Comparison of ENCODE assay signal across 21 cellular contexts in genomic region chr6:36825452-36825851, GRCh38.
"Had no signal": no experiment of that assay in that cellular context is flagged by ENCODE, and none has a peak within 500 bp of the region (broad histone marks: within the 10 kb centered on the region; RNA-seq: fewer than 3 reads in every experiment).

No MANE protein-coding gene starts in this region.

- ATAC-seq: activated CD8-positive, alpha-beta memory T cell treated with anti-CD3 and anti-CD28 coated beads, Interleukin-2, amount 10 ng/mL, durations not matched to agents 7 days and 5 days; activated naive CD8-positive, alpha-beta T cell treated with anti-CD3 and anti-CD28 coated beads, Interleukin-2, amount 50 U/mL, for 24 hours; activated T-helper 17 cell treated with anti-CD3 and anti-CD28 coated beads, Interleukin-2, amount 50 U/mL, for 72 hours; lower lobe of right lung; naive thymus-derived CD8-positive, alpha-beta T cell; stimulated activated naive CD8-positive, alpha-beta T cell treated with anti-CD3 and anti-CD28 coated beads, Interleukin-15, Interleukin-2, amounts not matched to agents 100 U/mL and 50 U/mL, for 24 hours had no signal

- H3K9me3 Mint-ChIP-seq: activated CD4-positive, alpha-beta memory T cell treated with anti-CD3 and anti-CD28 coated beads, Interleukin-2, amount 10 ng/mL, durations not matched to agents 7 days and 5 days; activated naive CD8-positive, alpha-beta T cell treated with anti-CD3 and anti-CD28 coated beads, Interleukin-2, amount 50 U/mL, for 24 hours; activated T-helper 17 cell treated with anti-CD3 and anti-CD28 coated beads, Interleukin-2, amount 50 U/mL, for 72 hours; central memory CD8-positive, alpha-beta T cell had no signal

- H3K4me3 Mint-ChIP-seq: activated CD4-positive, alpha-beta memory T cell treated with anti-CD3 and anti-CD28 coated beads, Interleukin-2, amount 10 ng/mL, durations not matched to agents 7 days and 5 days; activated CD8-positive, alpha-beta memory T cell treated with anti-CD3 and anti-CD28 coated beads, Interleukin-2, amount 10 ng/mL, durations not matched to agents 7 days and 5 days; activated naive CD8-positive, alpha-beta T cell treated with anti-CD3 and anti-CD28 coated beads, Interleukin-2, amount 50 U/mL, for 24 hours; activated T-helper 17 cell treated with anti-CD3 and anti-CD28 coated beads, Interleukin-2, amount 50 U/mL, for 72 hours; central memory CD8-positive, alpha-beta T cell; endodermal cell; naive thymus-derived CD8-positive, alpha-beta T cell had no signal

- DNase-seq: activated CD4-positive, alpha-beta memory T cell treated with anti-CD3 and anti-CD28 coated beads, Interleukin-2, amount 10 ng/mL, durations not matched to agents 7 days and 5 days; activated CD4-positive, alpha-beta T cell treated with anti-CD3 and anti-CD28 coated beads for 48 hours; activated CD4-positive, CD25-positive, alpha-beta regulatory T cell; activated CD8-positive, alpha-beta memory T cell treated with anti-CD3 and anti-CD28 coated beads, Interleukin-2, amount 10 ng/mL, durations not matched to agents 7 days and 5 days; activated naive CD4-positive, alpha-beta T cell treated with Interleukin-2 at 50 U/mL for 16 hours; activated naive CD8-positive, alpha-beta T cell treated with anti-CD3 and anti-CD28 coated beads, Interleukin-2, amount 50 U/mL, for 24 hours; activated T-cell treated with anti-CD3 and anti-CD28 coated beads, Interleukin-2, amount 50 U/mL, for 1 hour; anterior cingulate cortex; brain microvascular endothelial cell; colonic mucosa; endodermal cell; erythroblast; lower lobe of right lung; naive thymus-derived CD8-positive, alpha-beta T cell; stimulated activated CD4-positive, alpha-beta T cell treated with anti-CD3 and anti-CD28 coated beads, Interleukin-2, amount 100 ng/mL, for 24 hours; stimulated activated naive CD8-positive, alpha-beta T cell treated with anti-CD3 and anti-CD28 coated beads, Interleukin-15, Interleukin-2, amounts not matched to agents 100 U/mL and 50 U/mL, for 24 hours; T1000; uterus had no signal

- H3K36me3 Mint-ChIP-seq: activated CD8-positive, alpha-beta memory T cell treated with anti-CD3 and anti-CD28 coated beads, Interleukin-2, amount 10 ng/mL, durations not matched to agents 7 days and 5 days; naive thymus-derived CD8-positive, alpha-beta T cell had no signal

- H3K9me3 ChIP-seq: colonic mucosa, lower lobe of right lung, tibial nerve, uterus had no signal

- H3K27ac ChIP-seq: brain microvascular endothelial cell, colonic mucosa, tibial nerve had no signal

- H3K27ac Mint-ChIP-seq: activated CD4-positive, alpha-beta memory T cell treated with anti-CD3 and anti-CD28 coated beads, Interleukin-2, amount 10 ng/mL, durations not matched to agents 7 days and 5 days; activated CD8-positive, alpha-beta memory T cell treated with anti-CD3 and anti-CD28 coated beads, Interleukin-2, amount 10 ng/mL, durations not matched to agents 7 days and 5 days; activated naive CD8-positive, alpha-beta T cell treated with anti-CD3 and anti-CD28 coated beads, Interleukin-2, amount 50 U/mL, for 24 hours; activated T-helper 17 cell treated with anti-CD3 and anti-CD28 coated beads, Interleukin-2, amount 50 U/mL, for 72 hours; endodermal cell had no signal

- H3K27me3 ChIP-seq: brain microvascular endothelial cell, colonic mucosa, tibial nerve, uterus had no signal

- H3K36me3 ChIP-seq: brain microvascular endothelial cell, colonic mucosa, lower lobe of right lung, tibial nerve, uterus had no signal

- H3K4me3 ChIP-seq: colonic mucosa, lower lobe of right lung, tibial nerve, uterus had no signal
